Comparison of ENCODE assay signal across 8 cellular contexts in the genomic region with DNA sequence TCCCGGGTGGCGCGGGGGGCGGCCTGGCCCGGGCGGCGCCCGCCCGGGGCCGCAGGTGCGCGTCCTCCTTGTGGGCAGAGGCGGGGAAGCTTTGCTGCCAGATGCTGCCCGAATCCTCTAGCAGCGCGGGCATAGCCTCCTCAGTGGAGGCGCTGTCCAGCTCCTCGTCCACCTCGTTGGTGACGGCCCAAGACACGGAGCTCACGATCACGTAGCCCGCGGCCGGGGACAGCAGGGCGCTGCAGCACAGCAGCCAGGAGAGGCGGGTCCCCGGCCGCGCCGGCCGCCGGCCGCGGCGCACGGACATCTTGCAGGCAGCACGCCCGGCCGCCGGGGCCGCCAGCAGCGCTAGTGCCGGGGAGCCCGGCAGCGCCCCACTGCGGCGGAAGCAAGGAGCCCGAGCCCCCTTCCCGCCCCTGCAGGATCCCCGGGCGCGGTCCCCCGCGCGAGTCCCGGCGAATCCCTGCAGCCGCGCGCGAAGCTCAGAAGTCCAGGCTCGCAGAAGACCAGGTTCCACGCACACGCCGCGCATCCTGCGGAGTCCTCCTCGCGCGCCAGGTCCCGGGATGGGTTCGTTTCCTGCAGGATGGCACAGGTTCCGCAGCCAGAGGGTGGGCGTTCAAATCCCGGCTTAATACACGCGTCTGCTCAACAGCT.
DNase-seq lines count a peak whose midpoint lies in the region; ATAC-seq and TF ChIP-seq lines count a peak whose summit lies in the region.

A gene with protein sequence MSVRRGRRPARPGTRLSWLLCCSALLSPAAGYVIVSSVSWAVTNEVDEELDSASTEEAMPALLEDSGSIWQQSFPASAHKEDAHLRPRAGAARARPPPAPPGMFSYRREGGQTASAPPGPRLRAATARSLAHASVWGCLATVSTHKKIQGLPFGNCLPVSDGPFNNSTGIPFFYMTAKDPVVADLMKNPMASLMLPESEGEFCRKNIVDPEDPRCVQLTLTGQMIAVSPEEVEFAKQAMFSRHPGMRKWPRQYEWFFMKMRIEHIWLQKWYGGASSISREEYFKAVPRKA (minus strand): TSS at position 353 of the 657 bp plus-strand sequence. CDS start 46 bp downstream, at position 307.

- no peaks in the 10 kb centered on the region for H3K9me3 Mint-ChIP-seq in memory B cell

- DNase-seq in GM12865 (ENCODE audit: low read depth): peak; percentile 27
- peak; percentile 49 for DNase-seq in NCI-H2196 (lab: John Stamatoyannopoulos, UW; ENCODE audit: unreplicated experiment)
- DNase-seq in activated CD8-positive, alpha-beta memory T cell treated with anti-CD3 and anti-CD28 coated beads for 24 hours: peak; percentile 76
- DNase-seq in memory B cell (ENCODE audit: low spot score in 2 of 2): peak; percentile 52 to 56
- DNase-seq in stimulated activated CD4-positive, alpha-beta T cell treated with anti-CD3 and anti-CD28 coated beads, TNF-alpha, amount 100 ng/mL, for 4 hours (ENCODE audit: low read depth in 3 of 3): peak; percentile 3 to 27 (median 7)

- peaks cover 12% of the 10 kb centered on the region for H3K4me1 Mint-ChIP-seq in memory B cell

- no peaks in the 10 kb centered on the region for H3K4me1 ChIP-seq in endocrine pancreas (ENCODE audit: control insufficient read depth, insufficient read depth, low read length)

- H3K4me3 ChIP-seq in GM12865 (ENCODE audit: low read depth, low read length): no peak within 1 kb of the TSS
- H3K4me3 ChIP-seq in endocrine pancreas (ENCODE audit: control insufficient read depth, insufficient read depth, low read length): peak within 1 kb of the TSS; percentile 20

- H3K36me3 ChIP-seq in endocrine pancreas (ENCODE audit: control insufficient read depth, insufficient read depth, low read length): no peaks in the 10 kb centered on the region

- peaks cover 19% of the 10 kb centered on the region for H3K27me3 Mint-ChIP-seq in memory B cell

- ATAC-seq in memory B cell (ENCODE audit: low read depth): peak; percentile 90
- ATAC-seq in HG02852 (IDR thresholded peaks at IDR 0.05; ENCODE audit: unreplicated experiment): no peak
- no peak for ATAC-seq in HG02970 (IDR thresholded peaks at IDR 0.05; ENCODE audit: low FRiP score, unreplicated experiment)

- H3K4me3 Mint-ChIP-seq in memory B cell: peak within 1 kb of the TSS; percentile 75

- peak; percentile 27 for TF ChIP-seq CTCF in GM12865 (IDR thresholded peaks at IDR 0.05; ENCODE audit: insufficient read depth, low read depth, low read length, missing control alignments)

- H3K27ac Mint-ChIP-seq in memory B cell: no peak within 1 kb of the TSS

- H3K9ac ChIP-seq in endocrine pancreas (ENCODE audit: control insufficient read depth, insufficient read depth, low read length): peak within 1 kb of the TSS; percentile 31

- H3K9me3 ChIP-seq in endocrine pancreas (ENCODE audit: control insufficient read depth, low read length): no peaks in the 10 kb centered on the region

- no peaks in the 10 kb centered on the region for H3K36me3 Mint-ChIP-seq in memory B cell

- peaks cover 5% of the 10 kb centered on the region for H3K27me3 ChIP-seq in endocrine pancreas (ENCODE audit: control insufficient read depth, insufficient read depth, low read length)

Comparison
In these comparisons a context has a peak if more than half of its experiments do, and no peak if none do; other contexts are left out.
1. DNase-seq: peak in every context shown above with its lines; median percentile 76 in activated CD8-positive, alpha-beta memory T cell treated with anti-CD3 and anti-CD28 coated beads for 24 hours; 54 in memory B cell; 49 in NCI-H2196; 27 in GM12865; 7 in stimulated activated CD4-positive, alpha-beta T cell treated with anti-CD3 and anti-CD28 coated beads, TNF-alpha, amount 100 ng/mL, for 4 hours.